8 cellular contexts compared by ENCODE assay signal in the genomic region with DNA sequence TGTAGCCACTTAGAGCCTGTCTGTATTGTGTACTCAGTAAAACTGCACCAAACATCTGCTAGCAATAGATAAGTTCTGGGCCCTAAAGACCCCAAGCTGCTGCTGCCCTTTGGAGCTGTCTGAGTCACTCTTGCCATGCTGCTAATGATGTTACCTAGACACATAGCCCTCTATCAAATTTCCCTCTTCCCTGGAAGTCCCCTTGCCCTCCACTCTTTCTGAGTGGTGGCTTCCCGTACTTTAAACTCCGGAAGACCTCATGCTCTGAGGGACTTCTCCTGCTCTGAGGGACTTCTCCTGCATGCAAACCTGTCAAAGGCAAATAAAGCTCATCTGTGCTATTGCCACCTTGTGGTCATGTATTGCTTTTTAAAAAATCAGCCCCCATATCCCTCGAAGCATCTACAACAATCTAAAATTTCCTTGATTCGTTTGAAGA. TPM values are rescaled to one million over a fixed set of nuclear protein-coding genes. Genes with fewer than 3 reads are reported as not detected.
DNase-seq lines count a peak whose midpoint lies in the region; ATAC-seq and TF ChIP-seq lines count a peak whose summit lies in the region.

No MANE protein-coding gene starts in this region.

- in situ Hi-C loops in astrocyte of the cerebellum (cut with HindIII; ENCODE audit: low sequenced_read_pairs), result loop anchor here (25.0 kb wide), 1 partner anchor 773 kb away; no protein-coding TSS in a partner anchor

- TF ChIP-seq CTCF in HFF-Myc (IDR thresholded peaks at IDR 0.05; ENCODE audit: low read depth, low read length, missing control alignments), result peak; percentile 42
- peak; percentile 53 for TF ChIP-seq CTCF in astrocyte of the cerebellum (IDR thresholded peaks at IDR 0.05; ENCODE audit: low read depth, low read length, missing control alignments)
- peak; percentile 26 for TF ChIP-seq CTCF in smooth muscle cell (IDR thresholded peaks at IDR 0.05; ENCODE audit: borderline replicate concordance, insufficient read depth, poor library complexity, severe bottlenecking)

- H3K9me3 Mint-ChIP-seq in activated T-cell treated with anti-CD3 and anti-CD28 coated beads, Interleukin-2, amount 50 U/mL, for 72 hours, result no peaks in the 10 kb centered on the region
- no peaks in the 10 kb centered on the region for H3K9me3 Mint-ChIP-seq in activated T-cell treated with anti-CD3 and anti-CD28 coated beads, Interleukin-2, amount 50 U/mL, for 24 hours

- H3K4me3 Mint-ChIP-seq in activated T-cell treated with anti-CD3 and anti-CD28 coated beads, Interleukin-2, amount 50 U/mL, for 72 hours, result no peak overlapping the region
- no peak overlapping the region for H3K4me3 Mint-ChIP-seq in activated T-cell treated with anti-CD3 and anti-CD28 coated beads, Interleukin-2, amount 50 U/mL, for 24 hours

- H3K4me1 ChIP-seq in smooth muscle cell (ENCODE audit: low read depth), result no peaks in the 10 kb centered on the region

- no peaks in the 10 kb centered on the region for H3K27me3 ChIP-seq in MG63
- H3K27me3 ChIP-seq in smooth muscle cell (ENCODE audit: low read depth), result no peaks in the 10 kb centered on the region

- no peaks in the 10 kb centered on the region for H4K20me1 ChIP-seq in smooth muscle cell (ENCODE audit: low read depth)

- H3K4me1 Mint-ChIP-seq in activated T-cell treated with anti-CD3 and anti-CD28 coated beads, Interleukin-2, amount 50 U/mL, for 72 hours (ENCODE audit: low read depth), result peaks cover 8% of the 10 kb centered on the region
- peaks cover 7% of the 10 kb centered on the region for H3K4me1 Mint-ChIP-seq in activated T-cell treated with anti-CD3 and anti-CD28 coated beads, Interleukin-2, amount 50 U/mL, for 24 hours (ENCODE audit: low read depth)

- no peak overlapping the region for H3K4me2 ChIP-seq in smooth muscle cell

- no peaks in the 10 kb centered on the region for H3F3A ChIP-seq in smooth muscle cell (ENCODE audit: low read depth)

- no peak overlapping the region for H2AFZ ChIP-seq in smooth muscle cell (ENCODE audit: low read depth)

- H3K27ac ChIP-seq in smooth muscle cell (ENCODE audit: low read depth), result no peak overlapping the region

- H3K4me3 ChIP-seq in HFF-Myc (replicated peaks; ENCODE audit: low read depth, low read length), result no peak overlapping the region
- H3K4me3 ChIP-seq in MG63, result no peak overlapping the region
- H3K4me3 ChIP-seq in astrocyte of the cerebellum (ENCODE audit: low read depth, low read length), result no peak overlapping the region
- no peak overlapping the region for H3K4me3 ChIP-seq in smooth muscle cell

- H3K9me3 ChIP-seq in MG63, result no peaks in the 10 kb centered on the region
- H3K9me3 ChIP-seq in smooth muscle cell (replicated peaks; ENCODE audit: low read depth), result no peaks in the 10 kb centered on the region

- H3K9ac ChIP-seq in smooth muscle cell (ENCODE audit: low read depth), result no peak overlapping the region

- no peak for DNase-seq in activated T-cell treated with anti-CD3 and anti-CD28 coated beads, Interleukin-2, amount 50 U/mL, for 72 hours
- no peak for DNase-seq in activated T-cell treated with anti-CD3 and anti-CD28 coated beads, Interleukin-2, amount 50 U/mL, for 24 hours
- DNase-seq in HFF-Myc (ENCODE audit: extremely low read depth, low read depth) (no peak), MG63 (peak; percentile 8), astrocyte of the cerebellum (ENCODE audit: low read depth) (no peak), smooth muscle cell (lab: John Stamatoyannopoulos, UW; ENCODE audit: unreplicated experiment) (no peak)
- no peak for DNase-seq in stimulated activated CD4-positive, alpha-beta T cell treated with anti-CD3 and anti-CD28 coated beads, Interleukin-4, amount 100 ng/mL, for 1 hour
- DNase-seq in activated T-cell treated with anti-CD3 and anti-CD28 coated beads, Interleukin-2, amount 50 U/mL, for 1 hour, result no peak

- no peaks in the 10 kb centered on the region for H3K79me2 ChIP-seq in smooth muscle cell (ENCODE audit: low read depth)

- no peaks in the 10 kb centered on the region for H3K36me3 ChIP-seq in MG63
- no peaks in the 10 kb centered on the region for H3K36me3 ChIP-seq in smooth muscle cell (ENCODE audit: low read depth)

- no peaks in the 10 kb centered on the region for H3K36me3 Mint-ChIP-seq in activated T-cell treated with anti-CD3 and anti-CD28 coated beads, Interleukin-2, amount 50 U/mL, for 72 hours (ENCODE audit: insufficient read depth in 2 of 2)
- no peaks in the 10 kb centered on the region for H3K36me3 Mint-ChIP-seq in activated T-cell treated with anti-CD3 and anti-CD28 coated beads, Interleukin-2, amount 50 U/mL, for 24 hours (ENCODE audit: low read depth)

- ATAC-seq in activated T-cell treated with anti-CD3 and anti-CD28 coated beads, Interleukin-2, amount 50 U/mL, for 72 hours (replicated peaks in 1 of 2), result peak; percentile 29 to 42

- peaks cover 6% of the 10 kb centered on the region for H3K27me3 Mint-ChIP-seq in activated T-cell treated with anti-CD3 and anti-CD28 coated beads, Interleukin-2, amount 50 U/mL, for 72 hours (ENCODE audit: low read depth)
- peaks cover 3% of the 10 kb centered on the region for H3K27me3 Mint-ChIP-seq in activated T-cell treated with anti-CD3 and anti-CD28 coated beads, Interleukin-2, amount 50 U/mL, for 24 hours

- H3K27ac Mint-ChIP-seq in activated T-cell treated with anti-CD3 and anti-CD28 coated beads, Interleukin-2, amount 50 U/mL, for 72 hours, result no peak overlapping the region
- no peak overlapping the region for H3K27ac Mint-ChIP-seq in activated T-cell treated with anti-CD3 and anti-CD28 coated beads, Interleukin-2, amount 50 U/mL, for 24 hours

- 75% methylated on average over 4 of the region's 4 CpGs for WGBS in smooth muscle cell (ENCODE audit: low lambda C conversion rate)

RNA-seq across cellular contexts. Expression of gene FH, which starts 34.0 kb away (rescaled TPM):
- 10 to 100 TPM; 62.0 to 72.6 TPM for total RNA-seq in activated T-cell treated with anti-CD3 and anti-CD28 coated beads, Interleukin-2, amount 50 U/mL, for 72 hours
- total RNA-seq in MG63 (2014; rRNA removed; shearing (Covaris generic); ENCODE audit: low replicate concordance), result 241 and 261 TPM in 2 replicates
- total RNA-seq in smooth muscle cell, result 53.1 and 75.6 TPM in 2 replicates
- polyA plus RNA-seq in smooth muscle cell, result 46.5 and 57.7 TPM in 2 replicates

RNA-seq across cellular contexts. Expression of gene KMO, which starts 46.6 kb away (rescaled TPM):
- total RNA-seq in activated T-cell treated with anti-CD3 and anti-CD28 coated beads, Interleukin-2, amount 50 U/mL, for 72 hours, result under 1 TPM in 1 of 2 donors, not detected in 1; 0.21 TPM
- not detected in 2 replicates for total RNA-seq in MG63 (2014; rRNA removed; shearing (Covaris generic); ENCODE audit: low replicate concordance)
- 0.09 TPM in 1 of 2 replicates, not detected in the other for total RNA-seq in smooth muscle cell
- polyA plus RNA-seq in smooth muscle cell, result 0.09 TPM in 2 replicates
